In genomic region chr22:37329239-37330140, GRCh38 we compare ENCODE assay signal across 13 cellular contexts. TPM values are rescaled to one million over a fixed set of nuclear protein-coding genes. Genes with fewer than 3 reads are reported as not detected.
DNase-seq lines count a peak whose midpoint lies in the region; ATAC-seq, FAIRE-seq and TF ChIP-seq lines count a peak whose summit lies in the region.
"Had no signal": no experiment of that assay in that cellular context is flagged by ENCODE, and none has a peak within 500 bp of the region (broad histone marks: within the 10 kb centered on the region; RNA-seq: fewer than 3 reads in every experiment).

No MANE protein-coding gene starts in this region.

- H3K27ac ChIP-seq in ACC112 (ENCODE audit: low read depth, low read length) (peak overlapping the region; percentile 92), H9 (ENCODE audit: insufficient read length, low read depth, low read length) (no peak overlapping the region), gastrocnemius medialis (no peak overlapping the region)
- H3K27ac ChIP-seq: brain microvascular endothelial cell, VCaP had no signal

- H3K4me1 ChIP-seq in ACC112 (ENCODE audit: control insufficient read depth, insufficient read depth, low read length, unreplicated experiment): peaks cover 44% of the 10 kb centered on the region
- no peaks in the 10 kb centered on the region for H3K4me1 ChIP-seq in H9 (ENCODE audit: insufficient read depth, low read length)
- no peaks in the 10 kb centered on the region for H3K4me1 ChIP-seq in gastrocnemius medialis

- peaks cover 22 to 60% of the 10 kb centered on the region in 2 experiments for H3K4me1 Mint-ChIP-seq in H9

- H3K4me2 ChIP-seq in H9 (ENCODE audit: insufficient read depth, insufficient read length, low read length): no peak overlapping the region

- H3K18ac ChIP-seq in H9 (ENCODE audit: insufficient read length, low read depth, low read length): peak overlapping the region; percentile 37

- H2BK5ac ChIP-seq in H9 (ENCODE audit: insufficient read length, low read length): no peak overlapping the region

- no peak overlapping the region for H4K91ac ChIP-seq in H9 (ENCODE audit: insufficient read length, low read depth, low read length)

- intact Hi-C loops in gastrocnemius medialis (cut with DNase I; ENCODE audit: low total_unique reads): no loop called here

- H3K23me2 ChIP-seq in H9 (ENCODE audit: insufficient read length, low read depth, low read length, poor library complexity, severe bottlenecking): peaks cover 5% of the 10 kb centered on the region

- no peaks in the 10 kb centered on the region for H3K79me2 ChIP-seq in ACC112 (ENCODE audit: control insufficient read depth, insufficient read depth, low read length, unreplicated experiment)
- H3K79me2 ChIP-seq in H9 (ENCODE audit: insufficient read depth, low read length): no peaks in the 10 kb centered on the region

- H4K8ac ChIP-seq in H9 (replicated peaks; ENCODE audit: insufficient read length, low read depth, low read length): no peak overlapping the region

- DNase-seq in H9 (no peak), foreskin melanocyte (peak; percentile 38), gastrocnemius medialis (no peak), GM19239 (ENCODE audit: insufficient read length, low spot score) (no peak), GF-D8 (lab: John Stamatoyannopoulos, UW) (no peak)
- DNase-seq in stimulated activated naive CD8-positive, alpha-beta T cell treated with anti-CD3 and anti-CD28 coated beads, Interleukin-15, Interleukin-2, amounts not matched to agents 100 U/mL and 50 U/mL, for 24 hours: no peak
- DNase-seq: Right ventricle myocardium superior had no signal

- H3K27me3 ChIP-seq in ACC112 (ENCODE audit: insufficient read depth, low read length): no peaks in the 10 kb centered on the region
- H3K27me3 ChIP-seq in H9 (ENCODE audit: insufficient read depth, low read length): peaks cover 3% of the 10 kb centered on the region; the same call in 1 of the 2 replicates
- H3K27me3 ChIP-seq in gastrocnemius medialis: peaks cover 70 to 92% (median 75%) of the 10 kb centered on the region in 3 donors

- no peak overlapping the region for H3K56ac ChIP-seq in H9 (ENCODE audit: insufficient read length, low read depth, low read length)

- H3K9me3 Mint-ChIP-seq in H9: peaks cover 0 to 2% of the 10 kb centered on the region in 2 experiments; a peak in 3 of 5 replicates

- no peak overlapping the region for H3K27ac Mint-ChIP-seq in H9

- H3K4me3 ChIP-seq in ACC112 (ENCODE audit: low read depth, low read length) (no peak overlapping the region), gastrocnemius medialis (no peak overlapping the region)
- H3K4me3 ChIP-seq: mucosa of descending colon had no signal

- no peak overlapping the region for H2BK12ac ChIP-seq in H9 (ENCODE audit: insufficient read length, low read depth, low read length)

- H4K20me1 ChIP-seq in H9 (ENCODE audit: control insufficient read depth, insufficient read depth, insufficient read length): no peaks in the 10 kb centered on the region

- H3T11ph ChIP-seq in H9 (ENCODE audit: low read length): no peak overlapping the region

- no peak overlapping the region for H3K9ac ChIP-seq in H9 (ENCODE audit: extremely low read depth, insufficient read length, low read length)

- H2AFZ ChIP-seq in ACC112 (ENCODE audit: low read length, unreplicated experiment) (no peak overlapping the region), H9 (ENCODE audit: low read length) (no peak overlapping the region)

- H2BK120ac ChIP-seq in H9 (ENCODE audit: low read depth, low read length, poor library complexity, severe bottlenecking): no peak overlapping the region

- H3K27me3 Mint-ChIP-seq in H9 (ENCODE audit: low read depth): peaks cover 80% of the 10 kb centered on the region

- H3K14ac ChIP-seq in H9 (ENCODE audit: insufficient read depth, low read length): no peak overlapping the region

- H3K23ac ChIP-seq in H9 (ENCODE audit: insufficient read length, low read depth, low read length): no peak overlapping the region

- no peaks in the 10 kb centered on the region for H3K79me1 ChIP-seq in H9 (ENCODE audit: insufficient read depth, low read depth, low read length, poor library complexity, severe bottlenecking)

- no peak overlapping the region for H4K5ac ChIP-seq in H9 (ENCODE audit: insufficient read length, low read depth, low read length)

- TF ChIP-seq CTCF in H9 (conservative IDR thresholded peaks at IDR 0.05): no peak
- no peak for TF ChIP-seq CTCF in gastrocnemius medialis (IDR thresholded peaks at IDR 0.05 in 4 of 5, conservative IDR thresholded peaks at IDR 0.05 in 1 of 5)

- FAIRE-seq in GM19239 (lab: Jason Lieb, UNC): no peak

- peak; percentile 89 for ATAC-seq in SK-N-SH treated with all-trans-retinoic acid at 6 μM for 48 hours
- no peak for ATAC-seq in gastrocnemius medialis
- no peak for ATAC-seq in stimulated activated naive CD8-positive, alpha-beta T cell treated with anti-CD3 and anti-CD28 coated beads, Interleukin-15, Interleukin-2, amounts not matched to agents 100 U/mL and 50 U/mL, for 24 hours

- no peak for TF ChIP-seq POLR2A in gastrocnemius medialis (IDR thresholded peaks at IDR 0.05)

- H2BK15ac ChIP-seq in H9 (ENCODE audit: low read depth, low read length): no peak overlapping the region

- no peaks in the 10 kb centered on the region for H3K36me3 ChIP-seq in ACC112 (ENCODE audit: insufficient read depth, low read length)
- no peaks in the 10 kb centered on the region for H3K36me3 ChIP-seq in gastrocnemius medialis
- H3K36me3 ChIP-seq: brain microvascular endothelial cell had no signal

- H3K36me3 Mint-ChIP-seq in H9 (ENCODE audit: insufficient read depth in 1 of 3, low read depth in 3 of 3): no peaks in the 10 kb centered on the region

- no peak overlapping the region for H2BK20ac ChIP-seq in H9 (ENCODE audit: low read depth, low read length, poor library complexity, severe bottlenecking)

- no peak overlapping the region for H2AK5ac ChIP-seq in H9 (ENCODE audit: insufficient read length, low read length)

- H3K4me3 Mint-ChIP-seq in H9: peak overlapping the region in 1 of 2 experiments; percentile 47; a peak in 1 of 5 replicates

- no peaks in the 10 kb centered on the region for H3K9me3 ChIP-seq in H9 (ENCODE audit: control insufficient read depth, low read depth, low read length)
- H3K9me3 ChIP-seq in gastrocnemius medialis: no peaks in the 10 kb centered on the region
- H3K9me3 ChIP-seq: mucosa of descending colon had no signal

- H3K4ac ChIP-seq in H9 (ENCODE audit: low read depth, low read length): no peak overlapping the region

- WGBS in H9 (ENCODE audit: extremely low coverage, insufficient read length, low lambda C conversion rate): no CpG with 5 or more reads among the region's 14 CpGs

- in situ Hi-C loops in gastrocnemius medialis (cut with MboI; ENCODE audit: low sequenced_read_pairs in 4 of 4): loop anchor here in 1 of 4 donors (10.0 kb wide), 1 partner anchor 125 kb away; no protein-coding TSS in a partner anchor

TF ChIP-seq in SK-N-SH treated with all-trans-retinoic acid at 6 μM for 48 hours, 23 proteins besides CTCF, POLR2A, EP300 and RAD21:
- TF ChIP-seq TOX (CRISPR knock-in tag; IDR thresholded peaks at IDR 0.05; ENCODE audit: borderline replicate concordance) (no peak), BACH2 (CRISPR knock-in tag; IDR thresholded peaks at IDR 0.05; ENCODE audit: borderline replicate concordance) (no peak), GLIS3 (CRISPR knock-in tag; IDR thresholded peaks at IDR 0.05) (no peak), ZNF8 (CRISPR knock-in tag; IDR thresholded peaks at IDR 0.05) (no peak), PPARA (CRISPR knock-in tag; IDR thresholded peaks at IDR 0.05; ENCODE audit: borderline replicate concordance) (no peak), CREB5 (CRISPR knock-in tag; IDR thresholded peaks at IDR 0.05; ENCODE audit: low read depth) (no peak), ZNF565 (CRISPR knock-in tag; conservative IDR thresholded peaks at IDR 0.05; ENCODE audit: low read depth) (no peak), CSRNP3 (CRISPR knock-in tag; IDR thresholded peaks at IDR 0.05) (no peak)

RNA-seq across cellular contexts. Expression of gene CYTH4, which starts 47.2 kb away (rescaled TPM):
- not detected in 2 replicates for total RNA-seq in H9 (2021)
- total RNA-seq in gastrocnemius medialis: 1 to 10 TPM in 3 of 4 donors, not detected in 1; 1.7 to 2.2 (median 2.0) TPM
- total RNA-seq: A673 had no signal
